Comparison of ENCODE assay signal across 11 cellular contexts in the genomic region with DNA sequence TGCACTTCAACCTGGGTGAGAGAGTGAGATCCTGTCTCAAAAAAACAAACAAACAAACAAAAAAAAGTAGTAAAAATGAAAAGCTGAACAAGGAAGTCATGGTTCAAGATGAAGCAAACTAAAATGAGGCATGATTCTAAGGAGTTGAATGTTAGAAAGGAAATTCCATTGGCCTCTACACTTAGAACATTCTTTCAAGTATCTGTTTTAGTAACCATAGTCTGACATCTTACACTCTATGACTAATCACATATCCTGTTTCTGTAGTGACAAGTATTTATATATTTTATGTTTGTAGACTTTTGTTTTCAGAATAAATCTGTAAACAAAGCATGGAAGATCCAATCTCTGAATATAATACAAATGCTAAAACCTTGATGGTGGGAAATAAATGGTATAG.
DNase-seq lines count a peak whose midpoint lies in the region; ATAC-seq, FAIRE-seq and TF ChIP-seq lines count a peak whose summit lies in the region.
"Had no signal": no experiment of that assay in that cellular context is flagged by ENCODE, and none has a peak within 500 bp of the region (broad histone marks: within the 10 kb centered on the region; RNA-seq: fewer than 3 reads in every experiment).

No MANE protein-coding gene starts in this region.

- no peaks in the 10 kb centered on the region for H3K4me1 ChIP-seq in osteoblast (ENCODE audit: insufficient read depth, low read length)
- H3K4me1 ChIP-seq: uterus had no signal

- no peak for FAIRE-seq in bronchial epithelial cell (lab: Jason Lieb, UNC)

- H3K79me2 ChIP-seq in osteoblast (ENCODE audit: insufficient read depth, low read length): no peaks in the 10 kb centered on the region

- no peaks in the 10 kb centered on the region for H3K9me3 ChIP-seq in osteoblast (ENCODE audit: low read depth, low read length)
- H3K9me3 ChIP-seq: uterus had no signal

- peak; percentile 78 for DNase-seq in bronchial epithelial cell (ENCODE audit: low read depth)
- DNase-seq in osteoblast (ENCODE audit: insufficient read length, low spot score, missing footprints): peak; percentile 17
- no peak for DNase-seq in NK-92 (lab: John Stamatoyannopoulos, UW; ENCODE audit: unreplicated experiment)
- DNase-seq in NCI-H1417 treated with DMSO at 0.1 percent for 48 hours (lab: John Stamatoyannopoulos, UW): no peak
- no peak for DNase-seq in DMS 273 treated with DMSO at 0.1 percent for 48 hours (lab: John Stamatoyannopoulos, UW)
- DNase-seq: activated gamma-delta T cell treated with Interleukin-2 at 50 U/mL for 16 hours, NCI-H2227 treated with DMSO at 0.1 percent for 48 hours, uterus had no signal

- H2AFZ ChIP-seq in osteoblast (ENCODE audit: low read length): no peak overlapping the region

- H3K36me3 ChIP-seq in bronchial epithelial cell (ENCODE audit: control insufficient read depth, insufficient read depth, low read length): no peaks in the 10 kb centered on the region
- no peaks in the 10 kb centered on the region for H3K36me3 ChIP-seq in osteoblast (ENCODE audit: insufficient read depth, low read length)
- H3K36me3 ChIP-seq: uterus had no signal

- H3K27ac ChIP-seq in osteoblast (ENCODE audit: low read depth, low read length): no peak overlapping the region
- H3K27ac ChIP-seq: uterus had no signal

- H3K27me3 ChIP-seq in bronchial epithelial cell (ENCODE audit: control insufficient read depth, insufficient read depth, low read length): no peaks in the 10 kb centered on the region
- no peaks in the 10 kb centered on the region for H3K27me3 ChIP-seq in osteoblast (ENCODE audit: insufficient read depth, low read length)
- H3K27me3 ChIP-seq: uterus had no signal

- H3K4me3 ChIP-seq in bronchial epithelial cell (ENCODE audit: low read depth, low read length) (no peak overlapping the region), osteoblast (ENCODE audit: insufficient read depth, low read length) (no peak overlapping the region)
- H3K4me3 ChIP-seq: uterus had no signal

- H4K20me1 ChIP-seq in osteoblast (ENCODE audit: insufficient read depth, low read length): no peaks in the 10 kb centered on the region

- TF ChIP-seq CTCF in bronchial epithelial cell (IDR thresholded peaks at IDR 0.05; ENCODE audit: insufficient read depth, low read length, severe bottlenecking): no peak
- TF ChIP-seq CTCF in osteoblast (IDR thresholded peaks at IDR 0.05; ENCODE audit: extremely low read depth, low read depth, low read length): no peak

- ATAC-seq in GM18867 (IDR thresholded peaks at IDR 0.05; ENCODE audit: unreplicated experiment) (peak; percentile 75), HG03159 (IDR thresholded peaks at IDR 0.05; ENCODE audit: unreplicated experiment) (peak; percentile 66)
- ATAC-seq: Right ventricle myocardium inferior had no signal

- no peak overlapping the region for H3K4me2 ChIP-seq in osteoblast (ENCODE audit: insufficient read depth, low read length)

Comparison
In these comparisons a context has a peak if more than half of its experiments do, and no peak if none do; other contexts are left out.
1. DNase-seq: peak in bronchial epithelial cell (single experiment) and osteoblast (single experiment); none in NK-92 (single experiment), NCI-H1417 treated with DMSO at 0.1 percent for 48 hours (single experiment) and DMS 273 treated with DMSO at 0.1 percent for 48 hours (single experiment).